In genomic region chr9:91143162-91143561, GRCh38 we compare ENCODE assay signal across 34 cellular contexts.
"Had no signal": no experiment of that assay in that cellular context is flagged by ENCODE, and none has a peak within 500 bp of the region (broad histone marks: within the 10 kb centered on the region; RNA-seq: fewer than 3 reads in every experiment).

No MANE protein-coding gene starts in this region.

- H3K4me1 ChIP-seq: Peyer's patch had no signal

- ATAC-seq: activated CD8-positive, alpha-beta memory T cell treated with anti-CD3 and anti-CD28 coated beads, Interleukin-2, amount 10 ng/mL, durations not matched to agents 7 days and 5 days; activated naive CD8-positive, alpha-beta T cell treated with anti-CD3 and anti-CD28 coated beads, Interleukin-2, amount 50 U/mL, for 24 hours; activated T-cell treated with anti-CD3 and anti-CD28 coated beads, Interleukin-2, amount 50 U/mL, for 72 hours; activated T-helper 17 cell treated with anti-CD3 and anti-CD28 coated beads, Interleukin-2, amount 50 U/mL, for 72 hours; K562; SK-N-SH treated with all-trans-retinoic acid at 6 μM for 48 hours; T-cell had no signal

- H3K9me3 ChIP-seq: Peyer's patch had no signal

- H3K4me3 ChIP-seq: cardiac muscle cell, K562, Peyer's patch had no signal

- H3K27ac ChIP-seq: brain microvascular endothelial cell, cardiac muscle cell, Peyer's patch, VCaP had no signal

- DNase-seq: activated B cell treated with CpG ODN at 0.5 μM for 24 hours; activated CD4-positive, alpha-beta T cell treated with anti-CD3 and anti-CD28 coated beads for 4 hours; activated CD4-positive, alpha-beta T cell treated with anti-CD3 and anti-CD28 coated beads, Interleukin-2, amount 50 U/mL, for 4 hours; activated CD4-positive, CD25-positive, alpha-beta regulatory T cell treated with anti-CD3 and anti-CD28 coated beads, Interleukin-2, amount 50 U/mL, for 72 hours; activated CD8-positive, alpha-beta memory T cell treated with anti-CD3 and anti-CD28 coated beads, Interleukin-2, amount 10 ng/mL, durations not matched to agents 7 days and 5 days; activated gamma-delta T cell; activated naive CD4-positive, alpha-beta T cell treated with Interleukin-2 at 50 U/mL for 16 hours; activated naive CD8-positive, alpha-beta T cell treated with anti-CD3 and anti-CD28 coated beads, Interleukin-2, amount 50 U/mL, for 24 hours; activated T-cell treated with anti-CD3 and anti-CD28 coated beads, Interleukin-2, amount 50 U/mL, for 1 hour; activated T-cell treated with anti-CD3 and anti-CD28 coated beads, Interleukin-2, amount 50 U/mL, for 72 hours; aorta; brain microvascular endothelial cell; NCI-H1105; NCI-H1417 treated with DMSO at 0.1 percent for 48 hours; NCI-H187 treated with DMSO at 0.1 percent for 48 hours; NCI-H2081; NCI-H2171 treated with DMSO at 0.1 percent for 48 hours; NCI-H2227 treated with DMSO at 0.1 percent for 48 hours; NCI-H446; NCI-H510A treated with DMSO at 0.1 percent for 48 hours; NCI-H69; Peyer's patch; RPMI8226; SIG-M5; T-cell; T-helper 2 cell; T-helper 9 cell had no signal

- H3K36me3 Mint-ChIP-seq: T-cell had no signal

- H3K27me3 Mint-ChIP-seq: activated CD8-positive, alpha-beta memory T cell treated with anti-CD3 and anti-CD28 coated beads, Interleukin-2, amount 10 ng/mL, durations not matched to agents 7 days and 5 days; activated naive CD4-positive, alpha-beta T cell treated with anti-CD3 and anti-CD28 coated beads, Interleukin-2, amount 50 U/mL, for 24 hours; activated T-helper 17 cell treated with anti-CD3 and anti-CD28 coated beads, Interleukin-2, amount 50 U/mL, for 72 hours; central memory CD8-positive, alpha-beta T cell; T-cell had no signal

- H3K36me3 ChIP-seq: brain microvascular endothelial cell, cardiac muscle cell, Peyer's patch had no signal

- H3K27me3 ChIP-seq: brain microvascular endothelial cell, cardiac muscle cell, Peyer's patch had no signal

- H3K27ac Mint-ChIP-seq: activated B cell treated with CpG ODN at 0.5 μM for 24 hours; activated CD8-positive, alpha-beta memory T cell treated with anti-CD3 and anti-CD28 coated beads, Interleukin-2, amount 10 ng/mL, durations not matched to agents 7 days and 5 days; activated naive CD8-positive, alpha-beta T cell treated with anti-CD3 and anti-CD28 coated beads, Interleukin-2, amount 50 U/mL, for 24 hours; activated T-helper 17 cell treated with anti-CD3 and anti-CD28 coated beads, Interleukin-2, amount 50 U/mL, for 72 hours; T-cell had no signal

- H3K9me3 Mint-ChIP-seq: activated B cell treated with CpG ODN at 0.5 μM for 24 hours; activated naive CD4-positive, alpha-beta T cell treated with anti-CD3 and anti-CD28 coated beads, Interleukin-2, amount 50 U/mL, for 24 hours; central memory CD8-positive, alpha-beta T cell; T-cell had no signal

- H3K4me3 Mint-ChIP-seq: activated B cell treated with CpG ODN at 0.5 μM for 24 hours; activated CD8-positive, alpha-beta memory T cell treated with anti-CD3 and anti-CD28 coated beads, Interleukin-2, amount 10 ng/mL, durations not matched to agents 7 days and 5 days; activated naive CD4-positive, alpha-beta T cell treated with anti-CD3 and anti-CD28 coated beads, Interleukin-2, amount 50 U/mL, for 24 hours; activated naive CD8-positive, alpha-beta T cell treated with anti-CD3 and anti-CD28 coated beads, Interleukin-2, amount 50 U/mL, for 24 hours; activated T-cell treated with anti-CD3 and anti-CD28 coated beads, Interleukin-2, amount 50 U/mL, for 72 hours; activated T-helper 17 cell treated with anti-CD3 and anti-CD28 coated beads, Interleukin-2, amount 50 U/mL, for 72 hours; central memory CD8-positive, alpha-beta T cell; T-cell had no signal
